In the genomic region with DNA sequence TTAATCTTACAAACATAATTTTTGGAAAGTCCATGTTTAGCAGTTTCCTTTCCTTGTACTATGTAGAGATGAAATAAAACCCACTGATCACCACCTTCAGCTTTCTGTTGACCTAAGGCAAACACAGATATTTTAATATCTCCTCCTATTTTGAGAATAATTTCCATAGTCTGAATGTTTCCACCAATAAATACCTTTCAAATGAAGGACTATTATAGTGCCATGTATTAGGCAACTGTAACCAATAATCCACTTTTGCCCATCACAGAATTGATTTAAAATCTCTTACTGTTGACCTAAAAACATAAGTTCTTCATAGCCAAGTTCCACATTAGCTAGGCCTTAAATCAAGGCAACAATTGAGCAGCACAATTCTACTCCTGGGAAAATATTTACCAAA, we compare ENCODE assay signal across 9 cellular contexts. TPM values are rescaled to one million over a fixed set of nuclear protein-coding genes. Genes with fewer than 3 reads are reported as not detected.
DNase-seq lines count a peak whose midpoint lies in the region; ATAC-seq and TF ChIP-seq lines count a peak whose summit lies in the region.
"Had no signal": no experiment of that assay in that cellular context is flagged by ENCODE, and none has a peak within 500 bp of the region (broad histone marks: within the 10 kb centered on the region; RNA-seq: fewer than 3 reads in every experiment).

No MANE protein-coding gene starts in this region.

- peak overlapping the region; percentile 87 for H3K4me3 ChIP-seq in ACC112 (ENCODE audit: low read depth, low read length)
- peak overlapping the region; percentile 96 for H3K4me3 ChIP-seq in HUES64 (ENCODE audit: low read length)
- peak overlapping the region; percentile 50 for H3K4me3 ChIP-seq in colonic mucosa

- peaks cover 11% of the 10 kb centered on the region for H3K4me1 ChIP-seq in ACC112 (ENCODE audit: control insufficient read depth, insufficient read depth, low read length, unreplicated experiment)
- peaks cover 49% of the 10 kb centered on the region for H3K4me1 ChIP-seq in HUES64 (ENCODE audit: insufficient read depth, low read length)
- H3K4me1 ChIP-seq in colonic mucosa = peaks cover 5% of the 10 kb centered on the region

- H3K9ac ChIP-seq in HUES64 (ENCODE audit: low read depth, low read length) = peak overlapping the region; percentile 92
- peak overlapping the region; percentile 19 to 70 for H3K9ac ChIP-seq in colonic mucosa (ENCODE audit: low read depth in 2 of 2, low read length in 2 of 2)

- H3K27ac Mint-ChIP-seq in nephron = peak overlapping the region; percentile 95 to 100 (median 99)
- H3K27ac Mint-ChIP-seq: activated naive CD8-positive, alpha-beta T cell treated with anti-CD3 and anti-CD28 coated beads, Interleukin-2, amount 10 ng/mL, durations not matched to agents 7 days and 5 days had no signal

- H3K36me3 ChIP-seq in ACC112 (ENCODE audit: insufficient read depth, low read length) (no peaks in the 10 kb centered on the region), HUES64 (ENCODE audit: insufficient read depth, low read length) (no peaks in the 10 kb centered on the region), colonic mucosa (no peaks in the 10 kb centered on the region)

- H3K27ac ChIP-seq in ACC112 (ENCODE audit: low read depth, low read length) (peak overlapping the region; percentile 12), HUES64 (ENCODE audit: low read depth, low read length) (no peak overlapping the region), colonic mucosa (peak overlapping the region; percentile 93)

- ATAC-seq in GM19463 (IDR thresholded peaks at IDR 0.05; ENCODE audit: unreplicated experiment) = no peak

- peak overlapping the region; percentile 89 to 97 (median 94) for H3K4me3 Mint-ChIP-seq in nephron
- H3K4me3 Mint-ChIP-seq: activated naive CD8-positive, alpha-beta T cell treated with anti-CD3 and anti-CD28 coated beads, Interleukin-2, amount 10 ng/mL, durations not matched to agents 7 days and 5 days had no signal

- H2AFZ ChIP-seq in ACC112 (ENCODE audit: low read length, unreplicated experiment) = no peak overlapping the region

- H3K79me2 ChIP-seq in ACC112 (ENCODE audit: control insufficient read depth, insufficient read depth, low read length, unreplicated experiment) = peaks cover 57% of the 10 kb centered on the region

- H3K4me1 Mint-ChIP-seq in nephron = peaks cover 35% of the 10 kb centered on the region

- H3K36me3 Mint-ChIP-seq in nephron (ENCODE audit: low read depth) = no peaks in the 10 kb centered on the region
- H3K36me3 Mint-ChIP-seq: activated naive CD8-positive, alpha-beta T cell treated with anti-CD3 and anti-CD28 coated beads, Interleukin-2, amount 10 ng/mL, durations not matched to agents 7 days and 5 days had no signal

- TF ChIP-seq CTCF in colonic mucosa (IDR thresholded peaks at IDR 0.05) (no peak), nephron (IDR thresholded peaks at IDR 0.05; ENCODE audit: unreplicated experiment in 3 of 3) (no peak)

- DNase-seq in colonic mucosa (no peak), NCI-H1694 treated with DMSO at 0.1 percent for 48 hours (lab: John Stamatoyannopoulos, UW) (no peak), NCI-H345 (lab: John Stamatoyannopoulos, UW) (no peak), MV-4-11 (lab: John Stamatoyannopoulos, UW) (no peak)
- DNase-seq: activated naive CD8-positive, alpha-beta T cell treated with anti-CD3 and anti-CD28 coated beads, Interleukin-2, amount 10 ng/mL, durations not matched to agents 7 days and 5 days had no signal

- intact Hi-C loops in colonic mucosa (cut with DNase I) = no loop called here

- no peaks in the 10 kb centered on the region for H3K27me3 ChIP-seq in ACC112 (ENCODE audit: insufficient read depth, low read length)
- H3K27me3 ChIP-seq in HUES64 (ENCODE audit: insufficient read depth, low read length) = no peaks in the 10 kb centered on the region
- H3K27me3 ChIP-seq in colonic mucosa = no peaks in the 10 kb centered on the region

- no peaks in the 10 kb centered on the region for H3K9me3 Mint-ChIP-seq in nephron
- H3K9me3 Mint-ChIP-seq: activated naive CD8-positive, alpha-beta T cell treated with anti-CD3 and anti-CD28 coated beads, Interleukin-2, amount 10 ng/mL, durations not matched to agents 7 days and 5 days had no signal

- H3K27me3 Mint-ChIP-seq in nephron (ENCODE audit: low read depth) = peaks cover 13% of the 10 kb centered on the region

- H3K9me3 ChIP-seq in HUES64 (ENCODE audit: insufficient read depth, low read depth, low read length) (no peaks in the 10 kb centered on the region), colonic mucosa (no peaks in the 10 kb centered on the region)

RNA-seq across cellular contexts. Expression of gene CDC42BPA, which starts 1.8 kb away (rescaled TPM):
- 11.5 TPM for polyA plus RNA-seq in HUES64 (2013, experiment 1 of 2)
- 12.4 TPM for polyA plus RNA-seq in HUES64 (2013, experiment 2 of 2)
- 10 to 100 TPM; 26.4 to 36.6 TPM for total RNA-seq in colonic mucosa
